In genomic region chr10:49539320-49539885, GRCh38 we compare ENCODE assay signal across 8 cellular contexts. TPM values are rescaled to one million over a fixed set of nuclear protein-coding genes. Genes with fewer than 3 reads are reported as not detected.
DNase-seq lines count a peak whose midpoint lies in the region; ATAC-seq, FAIRE-seq and TF ChIP-seq lines count a peak whose summit lies in the region.

No MANE protein-coding gene starts in this region.

- peak; percentile 7 for ATAC-seq in HG02870 (IDR thresholded peaks at IDR 0.05; ENCODE audit: unreplicated experiment)

- peak overlapping the region; percentile 55 for H3K4me3 ChIP-seq in neural progenitor cell

- H3K4me2 ChIP-seq in neural progenitor cell = peak overlapping the region; percentile 84

- FAIRE-seq in frontal cortex (lab: Jason Lieb, UNC) (no peak), D721Med (lab: Jason Lieb, UNC) (no peak)

- H3K79me2 ChIP-seq in neural progenitor cell (ENCODE audit: low read depth) = peaks cover 7% of the 10 kb centered on the region

- H3K27me3 Mint-ChIP-seq in neural progenitor cell (ENCODE audit: insufficient read depth, low read depth) = peaks cover 12% of the 10 kb centered on the region

- peak overlapping the region; percentile 44 for H3K27ac Mint-ChIP-seq in neural progenitor cell

- H3K27ac ChIP-seq in neural progenitor cell = no peak overlapping the region

- peak; percentile 9 for DNase-seq in activated T-cell treated with anti-CD3 and anti-CD28 coated beads for 1 hour (ENCODE audit: low read depth)
- no peak for DNase-seq in activated T-cell treated with anti-CD3 and anti-CD28 coated beads, Interleukin-2, amount 50 U/mL, for 1 hour
- DNase-seq in NCI-H69 (lab: John Stamatoyannopoulos, UW) = peak; percentile 50
- peak; percentile 7 for DNase-seq in activated T-helper 9 cell treated with anti-CD3 and anti-CD28 coated beads, Interleukin-2, amount 50 U/mL, for 16 hours (ENCODE audit: low read depth)
- peak; percentile 21 to 27 for DNase-seq in frontal cortex (ENCODE audit: low spot score in 2 of 2)
- peak; percentile 34 for DNase-seq in neural progenitor cell (ENCODE audit: low spot score)
- DNase-seq in D721Med (ENCODE audit: insufficient read length, low spot score) = no peak

- H3K9me3 Mint-ChIP-seq in neural progenitor cell = no peaks in the 10 kb centered on the region

- no peaks in the 10 kb centered on the region for H3F3A ChIP-seq in neural progenitor cell (ENCODE audit: low read depth)

- H3K4me3 Mint-ChIP-seq in neural progenitor cell = peak overlapping the region; percentile 87

- H3K36me3 Mint-ChIP-seq in neural progenitor cell = no peaks in the 10 kb centered on the region

- no peaks in the 10 kb centered on the region for H3K36me3 ChIP-seq in neural progenitor cell

- H3K4me1 Mint-ChIP-seq in neural progenitor cell = peaks cover 18% of the 10 kb centered on the region

- H3K9me3 ChIP-seq in neural progenitor cell (ENCODE audit: low read depth) = no peaks in the 10 kb centered on the region

- peak overlapping the region; percentile 94 for H2AFZ ChIP-seq in neural progenitor cell (replicated peaks)

- peaks cover 8% of the 10 kb centered on the region for H3K4me1 ChIP-seq in neural progenitor cell

- no peaks in the 10 kb centered on the region for H4K20me1 ChIP-seq in neural progenitor cell (ENCODE audit: low read depth)

- TF ChIP-seq CTCF in neural progenitor cell (IDR thresholded peaks at IDR 0.05) (no peak), D721Med (IDR thresholded peaks at IDR 0.05; ENCODE audit: insufficient read depth, missing control alignments) (no peak)

- no peak overlapping the region for H3K9ac ChIP-seq in neural progenitor cell

- peaks cover 21% of the 10 kb centered on the region for H3K27me3 ChIP-seq in neural progenitor cell

RNA-seq across cellular contexts. Expression of gene ERCC6, which starts 0.5 kb away (rescaled TPM):
- total RNA-seq in frontal cortex (31.8 TPM), neural progenitor cell (ENCODE audit: low replicate concordance) (8.5 and 10.5 TPM in 2 replicates)

Comparison
In these comparisons a context has a peak if more than half of its experiments do, and no peak if none do; other contexts are left out.
1. DNase-seq: peak in activated T-cell treated with anti-CD3 and anti-CD28 coated beads for 1 hour (single experiment), NCI-H69 (single experiment), activated T-helper 9 cell treated with anti-CD3 and anti-CD28 coated beads, Interleukin-2, amount 50 U/mL, for 16 hours (single experiment), frontal cortex (2 of 2) and neural progenitor cell (single experiment); none in activated T-cell treated with anti-CD3 and anti-CD28 coated beads, Interleukin-2, amount 50 U/mL, for 1 hour (single experiment) and D721Med (single experiment).